In genomic region chr2:8126783-8127182, GRCh38 we compare ENCODE assay signal across 1 cellular context.
TF ChIP-seq lines count a peak whose summit lies in the region.

No MANE protein-coding gene starts in this region.

TF ChIP-seq in HepG2, 621 proteins besides CTCF, POLR2A, EP300 and RAD21 (continued from another document and continues in another):
- no peak for TF ChIP-seq ZNF460 (CRISPR knock-in tag; IDR thresholded peaks at IDR 0.05; ENCODE audit: borderline replicate concordance)
- TF ChIP-seq ETV5 (CRISPR knock-in tag; IDR thresholded peaks at IDR 0.05; ENCODE audit: borderline replicate concordance): no peak
- no peak for TF ChIP-seq ZBTB42 (CRISPR knock-in tag; IDR thresholded peaks at IDR 0.05)
- TF ChIP-seq ZNF317 (CRISPR knock-in tag; IDR thresholded peaks at IDR 0.05): no peak
- TF ChIP-seq, protein P1, sequence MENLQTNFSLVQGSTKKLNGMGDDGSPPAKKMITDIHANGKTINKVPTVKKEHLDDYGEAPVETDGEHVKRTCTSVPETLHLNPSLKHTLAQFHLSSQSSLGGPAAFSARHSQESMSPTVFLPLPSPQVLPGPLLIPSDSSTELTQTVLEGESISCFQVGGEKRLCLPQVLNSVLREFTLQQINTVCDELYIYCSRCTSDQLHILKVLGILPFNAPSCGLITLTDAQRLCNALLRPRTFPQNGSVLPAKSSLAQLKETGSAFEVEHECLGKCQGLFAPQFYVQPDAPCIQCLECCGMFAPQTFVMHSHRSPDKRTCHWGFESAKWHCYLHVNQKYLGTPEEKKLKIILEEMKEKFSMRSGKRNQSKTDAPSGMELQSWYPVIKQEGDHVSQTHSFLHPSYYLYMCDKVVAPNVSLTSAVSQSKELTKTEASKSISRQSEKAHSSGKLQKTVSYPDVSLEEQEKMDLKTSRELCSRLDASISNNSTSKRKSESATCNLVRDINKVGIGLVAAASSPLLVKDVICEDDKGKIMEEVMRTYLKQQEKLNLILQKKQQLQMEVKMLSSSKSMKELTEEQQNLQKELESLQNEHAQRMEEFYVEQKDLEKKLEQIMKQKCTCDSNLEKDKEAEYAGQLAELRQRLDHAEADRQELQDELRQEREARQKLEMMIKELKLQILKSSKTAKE (CRISPR knock-in tag; IDR thresholded peaks at IDR 0.05; ENCODE audit: borderline replicate concordance): peak; percentile 67
- TF ChIP-seq HNRNPLL (IDR thresholded peaks at IDR 0.05; ENCODE audit: low read depth, low read length, poor library complexity, severe bottlenecking): no peak
- TF ChIP-seq ATM (IDR thresholded peaks at IDR 0.05; ENCODE audit: borderline replicate concordance): no peak
- TF ChIP-seq XBP1 (CRISPR knock-in tag; IDR thresholded peaks at IDR 0.05): no peak
- TF ChIP-seq, protein P2, sequence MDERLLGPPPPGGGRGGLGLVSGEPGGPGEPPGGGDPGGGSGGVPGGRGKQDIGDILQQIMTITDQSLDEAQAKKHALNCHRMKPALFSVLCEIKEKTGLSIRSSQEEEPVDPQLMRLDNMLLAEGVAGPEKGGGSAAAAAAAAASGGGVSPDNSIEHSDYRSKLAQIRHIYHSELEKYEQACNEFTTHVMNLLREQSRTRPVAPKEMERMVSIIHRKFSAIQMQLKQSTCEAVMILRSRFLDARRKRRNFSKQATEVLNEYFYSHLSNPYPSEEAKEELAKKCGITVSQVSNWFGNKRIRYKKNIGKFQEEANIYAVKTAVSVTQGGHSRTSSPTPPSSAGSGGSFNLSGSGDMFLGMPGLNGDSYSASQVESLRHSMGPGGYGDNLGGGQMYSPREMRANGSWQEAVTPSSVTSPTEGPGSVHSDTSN (CRISPR knock-in tag; IDR thresholded peaks at IDR 0.05): peak; percentile 17; the same call in 1 of the 2 replicates
- TF ChIP-seq, protein P3, sequence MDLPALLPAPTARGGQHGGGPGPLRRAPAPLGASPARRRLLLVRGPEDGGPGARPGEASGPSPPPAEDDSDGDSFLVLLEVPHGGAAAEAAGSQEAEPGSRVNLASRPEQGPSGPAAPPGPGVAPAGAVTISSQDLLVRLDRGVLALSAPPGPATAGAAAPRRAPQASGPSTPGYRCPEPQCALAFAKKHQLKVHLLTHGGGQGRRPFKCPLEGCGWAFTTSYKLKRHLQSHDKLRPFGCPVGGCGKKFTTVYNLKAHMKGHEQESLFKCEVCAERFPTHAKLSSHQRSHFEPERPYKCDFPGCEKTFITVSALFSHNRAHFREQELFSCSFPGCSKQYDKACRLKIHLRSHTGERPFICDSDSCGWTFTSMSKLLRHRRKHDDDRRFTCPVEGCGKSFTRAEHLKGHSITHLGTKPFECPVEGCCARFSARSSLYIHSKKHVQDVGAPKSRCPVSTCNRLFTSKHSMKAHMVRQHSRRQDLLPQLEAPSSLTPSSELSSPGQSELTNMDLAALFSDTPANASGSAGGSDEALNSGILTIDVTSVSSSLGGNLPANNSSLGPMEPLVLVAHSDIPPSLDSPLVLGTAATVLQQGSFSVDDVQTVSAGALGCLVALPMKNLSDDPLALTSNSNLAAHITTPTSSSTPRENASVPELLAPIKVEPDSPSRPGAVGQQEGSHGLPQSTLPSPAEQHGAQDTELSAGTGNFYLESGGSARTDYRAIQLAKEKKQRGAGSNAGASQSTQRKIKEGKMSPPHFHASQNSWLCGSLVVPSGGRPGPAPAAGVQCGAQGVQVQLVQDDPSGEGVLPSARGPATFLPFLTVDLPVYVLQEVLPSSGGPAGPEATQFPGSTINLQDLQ (CRISPR knock-in tag; IDR thresholded peaks at IDR 0.05): no peak
- no peak for TF ChIP-seq ZNF44 (CRISPR knock-in tag; IDR thresholded peaks at IDR 0.05)
- no peak for TF ChIP-seq PLRG1 (conservative IDR thresholded peaks at IDR 0.05)
- TF ChIP-seq PHF21A (CRISPR knock-in tag; IDR thresholded peaks at IDR 0.05): 0 out of 2 replicates have a peak, but pooled peaks have one; percentile 23
- no peak for TF ChIP-seq NFIC (IDR thresholded peaks at IDR 0.05; ENCODE audit: low read length)
- TF ChIP-seq REXO4 (CRISPR knock-in tag; IDR thresholded peaks at IDR 0.05; ENCODE audit: borderline replicate concordance): no peak
- no peak for TF ChIP-seq ZNF343 (CRISPR knock-in tag; IDR thresholded peaks at IDR 0.05)
- TF ChIP-seq HOMEZ (CRISPR knock-in tag; IDR thresholded peaks at IDR 0.05; ENCODE audit: low read depth): no peak; the same call in 1 of the 2 replicates
- peak; percentile 93 for TF ChIP-seq RXRB (CRISPR knock-in tag; IDR thresholded peaks at IDR 0.05; ENCODE audit: borderline replicate concordance)
- no peak for TF ChIP-seq SAFB2 (CRISPR knock-in tag; IDR thresholded peaks at IDR 0.05; ENCODE audit: borderline replicate concordance, low read depth)
- TF ChIP-seq, protein P4, sequence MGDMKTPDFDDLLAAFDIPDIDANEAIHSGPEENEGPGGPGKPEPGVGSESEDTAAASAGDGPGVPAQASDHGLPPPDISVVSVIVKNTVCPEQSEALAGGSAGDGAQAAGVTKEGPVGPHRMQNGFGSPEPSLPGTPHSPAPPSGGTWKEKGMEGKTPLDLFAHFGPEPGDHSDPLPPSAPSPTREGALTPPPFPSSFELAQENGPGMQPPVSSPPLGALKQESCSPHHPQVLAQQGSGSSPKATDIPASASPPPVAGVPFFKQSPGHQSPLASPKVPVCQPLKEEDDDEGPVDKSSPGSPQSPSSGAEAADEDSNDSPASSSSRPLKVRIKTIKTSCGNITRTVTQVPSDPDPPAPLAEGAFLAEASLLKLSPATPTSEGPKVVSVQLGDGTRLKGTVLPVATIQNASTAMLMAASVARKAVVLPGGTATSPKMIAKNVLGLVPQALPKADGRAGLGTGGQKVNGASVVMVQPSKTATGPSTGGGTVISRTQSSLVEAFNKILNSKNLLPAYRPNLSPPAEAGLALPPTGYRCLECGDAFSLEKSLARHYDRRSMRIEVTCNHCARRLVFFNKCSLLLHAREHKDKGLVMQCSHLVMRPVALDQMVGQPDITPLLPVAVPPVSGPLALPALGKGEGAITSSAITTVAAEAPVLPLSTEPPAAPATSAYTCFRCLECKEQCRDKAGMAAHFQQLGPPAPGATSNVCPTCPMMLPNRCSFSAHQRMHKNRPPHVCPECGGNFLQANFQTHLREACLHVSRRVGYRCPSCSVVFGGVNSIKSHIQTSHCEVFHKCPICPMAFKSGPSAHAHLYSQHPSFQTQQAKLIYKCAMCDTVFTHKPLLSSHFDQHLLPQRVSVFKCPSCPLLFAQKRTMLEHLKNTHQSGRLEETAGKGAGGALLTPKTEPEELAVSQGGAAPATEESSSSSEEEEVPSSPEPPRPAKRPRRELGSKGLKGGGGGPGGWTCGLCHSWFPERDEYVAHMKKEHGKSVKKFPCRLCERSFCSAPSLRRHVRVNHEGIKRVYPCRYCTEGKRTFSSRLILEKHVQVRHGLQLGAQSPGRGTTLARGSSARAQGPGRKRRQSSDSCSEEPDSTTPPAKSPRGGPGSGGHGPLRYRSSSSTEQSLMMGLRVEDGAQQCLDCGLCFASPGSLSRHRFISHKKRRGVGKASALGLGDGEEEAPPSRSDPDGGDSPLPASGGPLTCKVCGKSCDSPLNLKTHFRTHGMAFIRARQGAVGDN (CRISPR knock-in tag; IDR thresholded peaks at IDR 0.05): no peak
- TF ChIP-seq ZFP36L1 (CRISPR knock-in tag; IDR thresholded peaks at IDR 0.05): peak; percentile 61; the same call in 1 of the 2 replicates
- TF ChIP-seq ZBTB8A (CRISPR knock-in tag; IDR thresholded peaks at IDR 0.05; ENCODE audit: borderline replicate concordance, low read depth): no peak
- TF ChIP-seq ZNF879 (CRISPR knock-in tag; IDR thresholded peaks at IDR 0.05): peak; percentile 92; the same call in 1 of the 2 replicates
- TF ChIP-seq SRF (IDR thresholded peaks at IDR 0.05; ENCODE audit: low read depth, low read length): no peak
- no peak for TF ChIP-seq ZNF609 (CRISPR knock-in tag; IDR thresholded peaks at IDR 0.05; ENCODE audit: borderline replicate concordance)
- TF ChIP-seq ZNF891 (CRISPR knock-in tag; IDR thresholded peaks at IDR 0.05): no peak
- TF ChIP-seq SRSF1 (optimal IDR thresholded peaks at IDR 0.05; ENCODE audit: low read depth, low read length): no peak
- TF ChIP-seq ZSCAN12 (CRISPR knock-in tag; IDR thresholded peaks at IDR 0.05): no peak
- TF ChIP-seq, protein P5, sequence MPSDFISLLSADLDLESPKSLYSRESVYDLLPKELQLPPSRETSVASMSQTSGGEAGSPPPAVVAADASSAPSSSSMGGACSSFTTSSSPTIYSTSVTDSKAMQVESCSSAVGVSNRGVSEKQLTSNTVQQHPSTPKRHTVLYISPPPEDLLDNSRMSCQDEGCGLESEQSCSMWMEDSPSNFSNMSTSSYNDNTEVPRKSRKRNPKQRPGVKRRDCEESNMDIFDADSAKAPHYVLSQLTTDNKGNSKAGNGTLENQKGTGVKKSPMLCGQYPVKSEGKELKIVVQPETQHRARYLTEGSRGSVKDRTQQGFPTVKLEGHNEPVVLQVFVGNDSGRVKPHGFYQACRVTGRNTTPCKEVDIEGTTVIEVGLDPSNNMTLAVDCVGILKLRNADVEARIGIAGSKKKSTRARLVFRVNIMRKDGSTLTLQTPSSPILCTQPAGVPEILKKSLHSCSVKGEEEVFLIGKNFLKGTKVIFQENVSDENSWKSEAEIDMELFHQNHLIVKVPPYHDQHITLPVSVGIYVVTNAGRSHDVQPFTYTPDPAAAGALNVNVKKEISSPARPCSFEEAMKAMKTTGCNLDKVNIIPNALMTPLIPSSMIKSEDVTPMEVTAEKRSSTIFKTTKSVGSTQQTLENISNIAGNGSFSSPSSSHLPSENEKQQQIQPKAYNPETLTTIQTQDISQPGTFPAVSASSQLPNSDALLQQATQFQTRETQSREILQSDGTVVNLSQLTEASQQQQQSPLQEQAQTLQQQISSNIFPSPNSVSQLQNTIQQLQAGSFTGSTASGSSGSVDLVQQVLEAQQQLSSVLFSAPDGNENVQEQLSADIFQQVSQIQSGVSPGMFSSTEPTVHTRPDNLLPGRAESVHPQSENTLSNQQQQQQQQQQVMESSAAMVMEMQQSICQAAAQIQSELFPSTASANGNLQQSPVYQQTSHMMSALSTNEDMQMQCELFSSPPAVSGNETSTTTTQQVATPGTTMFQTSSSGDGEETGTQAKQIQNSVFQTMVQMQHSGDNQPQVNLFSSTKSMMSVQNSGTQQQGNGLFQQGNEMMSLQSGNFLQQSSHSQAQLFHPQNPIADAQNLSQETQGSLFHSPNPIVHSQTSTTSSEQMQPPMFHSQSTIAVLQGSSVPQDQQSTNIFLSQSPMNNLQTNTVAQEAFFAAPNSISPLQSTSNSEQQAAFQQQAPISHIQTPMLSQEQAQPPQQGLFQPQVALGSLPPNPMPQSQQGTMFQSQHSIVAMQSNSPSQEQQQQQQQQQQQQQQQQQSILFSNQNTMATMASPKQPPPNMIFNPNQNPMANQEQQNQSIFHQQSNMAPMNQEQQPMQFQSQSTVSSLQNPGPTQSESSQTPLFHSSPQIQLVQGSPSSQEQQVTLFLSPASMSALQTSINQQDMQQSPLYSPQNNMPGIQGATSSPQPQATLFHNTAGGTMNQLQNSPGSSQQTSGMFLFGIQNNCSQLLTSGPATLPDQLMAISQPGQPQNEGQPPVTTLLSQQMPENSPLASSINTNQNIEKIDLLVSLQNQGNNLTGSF (CRISPR knock-in tag; IDR thresholded peaks at IDR 0.05): 0 out of 2 replicates have a peak, but pooled peaks have one; percentile 44
- no peak for TF ChIP-seq TRIM24 (CRISPR knock-in tag; IDR thresholded peaks at IDR 0.05)
- TF ChIP-seq CHD4 (IDR thresholded peaks at IDR 0.05; ENCODE audit: borderline replicate concordance, low read length): no peak
- TF ChIP-seq THYN1 (CRISPR knock-in tag; IDR thresholded peaks at IDR 0.05; ENCODE audit: borderline replicate concordance, low read depth): no peak
- no peak for TF ChIP-seq ZFYVE20 (CRISPR knock-in tag; IDR thresholded peaks at IDR 0.05; ENCODE audit: borderline replicate concordance, low read depth)
- TF ChIP-seq, protein P6, sequence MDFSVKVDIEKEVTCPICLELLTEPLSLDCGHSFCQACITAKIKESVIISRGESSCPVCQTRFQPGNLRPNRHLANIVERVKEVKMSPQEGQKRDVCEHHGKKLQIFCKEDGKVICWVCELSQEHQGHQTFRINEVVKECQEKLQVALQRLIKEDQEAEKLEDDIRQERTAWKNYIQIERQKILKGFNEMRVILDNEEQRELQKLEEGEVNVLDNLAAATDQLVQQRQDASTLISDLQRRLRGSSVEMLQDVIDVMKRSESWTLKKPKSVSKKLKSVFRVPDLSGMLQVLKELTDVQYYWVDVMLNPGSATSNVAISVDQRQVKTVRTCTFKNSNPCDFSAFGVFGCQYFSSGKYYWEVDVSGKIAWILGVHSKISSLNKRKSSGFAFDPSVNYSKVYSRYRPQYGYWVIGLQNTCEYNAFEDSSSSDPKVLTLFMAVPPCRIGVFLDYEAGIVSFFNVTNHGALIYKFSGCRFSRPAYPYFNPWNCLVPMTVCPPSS (IDR thresholded peaks at IDR 0.05): no peak
- no peak for TF ChIP-seq ZNF350 (CRISPR knock-in tag; IDR thresholded peaks at IDR 0.05; ENCODE audit: borderline replicate concordance, low read depth)
- no peak for TF ChIP-seq NKX3-1 (CRISPR knock-in tag; IDR thresholded peaks at IDR 0.05)
